In genomic region chr20:9081423-9081966, GRCh38 we compare ENCODE assay signal across 29 cellular contexts.
DNase-seq lines count a peak whose midpoint lies in the region; ATAC-seq, FAIRE-seq and TF ChIP-seq lines count a peak whose summit lies in the region.
"Had no signal": no experiment of that assay in that cellular context is flagged by ENCODE, and none has a peak within 500 bp of the region (broad histone marks: within the 10 kb centered on the region; RNA-seq: fewer than 3 reads in every experiment).

No MANE protein-coding gene starts in this region.

- no peaks in the 10 kb centered on the region for H3K9me3 ChIP-seq in RWPE2 (ENCODE audit: severe bottlenecking)
- H3K9me3 ChIP-seq: neutrophil, prostate gland, vagina had no signal

- no peak overlapping the region for H3K4me3 ChIP-seq in AG09309 (ENCODE audit: control insufficient read depth, low read depth, low read length)
- no peak overlapping the region for H3K4me3 ChIP-seq in RWPE2 (ENCODE audit: severe bottlenecking)
- H3K4me3 ChIP-seq: coronary artery, prostate gland, vagina had no signal

- DNase-seq in AG09309 (ENCODE audit: low read depth) (peak; percentile 28), GM04504 (ENCODE audit: low read depth) (peak; percentile 52), RWPE2 (ENCODE audit: low spot score) (no peak), activated T-cell treated with anti-CD3 and anti-CD28 coated beads for 4 hours (no peak), DMS79 treated with DMSO at 0.1 percent for 48 hours (lab: John Stamatoyannopoulos, UW) (no peak)
- DNase-seq in stimulated activated CD4-positive, alpha-beta T cell treated with anti-CD3 and anti-CD28 coated beads, Interleukin-2, amount 100 ng/mL, for 48 hours = no peak
- DNase-seq: ACHN; activated CD8-positive, alpha-beta T cell treated with anti-CD3 and anti-CD28 coated beads, Interleukin-2, amount 10 ng/mL, durations not matched to agents 7 days and 5 days; activated effector memory CD4-positive, alpha-beta T cell treated with Interleukin-2 at 50 U/mL for 16 hours; anterior cingulate cortex; CD4-positive, CD25-positive, alpha-beta regulatory T cell; left ventricle myocardium superior; NCI-H1436; NCI-H446 treated with DMSO at 0.1 percent for 48 hours; PC-3; Right ventricle myocardium superior; T-helper 2 cell had no signal

- peak; percentile 56 for FAIRE-seq in islet of Langerhans (lab: Jason Lieb, UNC)
- FAIRE-seq: bronchial epithelial cell, D721Med, HTR-8/SVneo had no signal

- TF ChIP-seq CTCF in AG09309 (IDR thresholded peaks at IDR 0.05; ENCODE audit: control insufficient read depth, insufficient read depth, low read depth, low read length, missing control alignments) = no peak
- TF ChIP-seq CTCF in RWPE2 (IDR thresholded peaks at IDR 0.05; ENCODE audit: poor library complexity, severe bottlenecking) = no peak

- H3K4me1 ChIP-seq in RWPE2 (ENCODE audit: insufficient read depth, poor library complexity, severe bottlenecking) = no peaks in the 10 kb centered on the region
- H3K4me1 ChIP-seq: prostate gland, vagina had no signal

- H3K36me3 ChIP-seq in RWPE2 (ENCODE audit: low read depth) = peaks cover 3% of the 10 kb centered on the region
- H3K36me3 ChIP-seq: neutrophil, prostate gland, vagina had no signal

- H3K27ac ChIP-seq in RWPE2 (ENCODE audit: poor library complexity, severe bottlenecking) = peak overlapping the region; percentile 31
- H3K27ac ChIP-seq: coronary artery, KMS-11, neutrophil, prostate gland, vagina had no signal

- no peaks in the 10 kb centered on the region for H3K27me3 ChIP-seq in RWPE2 (ENCODE audit: insufficient read depth, poor library complexity, severe bottlenecking)
- H3K27me3 ChIP-seq: neutrophil, vagina had no signal

- ATAC-seq in RWPE2 (ENCODE audit: low read depth) = peak; percentile 30; the same call in 1 of the 3 replicates
- no peak for ATAC-seq in GM21367 (IDR thresholded peaks at IDR 0.05; ENCODE audit: unreplicated experiment)
- ATAC-seq: activated CD8-positive, alpha-beta T cell treated with anti-CD3 and anti-CD28 coated beads, Interleukin-2, amount 10 ng/mL, durations not matched to agents 7 days and 5 days; esophagus mucosa; HCT116; left ventricle myocardium superior; PC-3 had no signal

Comparison
In these comparisons a context has a peak if more than half of its experiments do, and no peak if none do; other contexts are left out.
1. DNase-seq: peak in AG09309 (single experiment) and GM04504 (single experiment); none in RWPE2 (single experiment), activated T-cell treated with anti-CD3 and anti-CD28 coated beads for 4 hours (single experiment), stimulated activated CD4-positive, alpha-beta T cell treated with anti-CD3 and anti-CD28 coated beads, Interleukin-2, amount 100 ng/mL, for 48 hours (0 of 2) and DMS79 treated with DMSO at 0.1 percent for 48 hours (single experiment).